ENCODE assay signal across 8 cellular contexts in the genomic region with DNA sequence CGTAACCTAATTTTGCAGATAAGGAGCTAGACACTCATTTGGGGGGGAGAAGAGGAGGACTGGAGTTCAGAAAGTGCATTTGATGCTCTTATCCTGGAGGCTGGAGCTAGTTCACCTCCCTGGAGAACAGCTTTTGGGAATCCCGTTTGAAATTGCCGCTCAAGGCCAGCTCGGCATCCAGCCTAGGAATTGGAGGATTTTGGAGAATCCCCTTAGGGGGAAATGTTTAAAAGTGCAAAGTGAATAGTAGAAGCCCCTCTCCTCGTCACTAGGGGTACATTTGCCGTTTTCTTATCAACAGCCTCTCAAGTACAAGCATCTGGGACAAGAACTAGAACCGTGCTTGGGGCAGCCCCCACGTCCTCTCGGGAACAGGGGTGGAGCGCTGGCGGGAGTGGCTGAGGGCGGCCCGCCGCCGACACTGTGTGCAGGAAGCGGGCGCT. TPM values are rescaled to one million over a fixed set of nuclear protein-coding genes. Genes with fewer than 3 reads are reported as not detected.
DNase-seq lines count a peak whose midpoint lies in the region; ATAC-seq and TF ChIP-seq lines count a peak whose summit lies in the region.

No MANE protein-coding gene starts in this region.

- no peak for DNase-seq in GM12864 (ENCODE audit: low read depth)
- peak; percentile 50 for DNase-seq in NCI-H1694 (lab: John Stamatoyannopoulos, UW)
- peak; percentile 65 for DNase-seq in activated naive CD4-positive, alpha-beta T cell treated with anti-CD3 and anti-CD28 coated beads for 36 hours
- peak; percentile 86 to 88 for DNase-seq in heart right ventricle
- DNase-seq in sigmoid colon = no peak
- DNase-seq in NCI-H1105 treated with DMSO at 0.1 percent for 48 hours (lab: John Stamatoyannopoulos, UW) = no peak
- DNase-seq in ecto neural progenitor cell (ENCODE audit: low spot score) = no peak

- CTCF ChIA-PET in activated naive CD4-positive, alpha-beta T cell treated with anti-CD3 and anti-CD28 coated beads for 36 hours (lab: Charles Lee) = interaction anchor here (0.8 kb wide), 1 partner anchor 207 kb away, joined by 3 read pairs; no protein-coding TSS in a partner anchor

- H3K4me1 ChIP-seq in heart right ventricle (peaks cover 5 to 43% (median 39%) of the 10 kb centered on the region in 9 donors), sigmoid colon (peaks cover 0 to 44% (median 40%) of the 10 kb centered on the region in 4 donors)

- H3K9me3 ChIP-seq in heart right ventricle (no peaks in the 10 kb centered on the region), sigmoid colon (no peaks in the 10 kb centered on the region)

- H3K4me3 Mint-ChIP-seq in activated naive CD4-positive, alpha-beta T cell treated with anti-CD3 and anti-CD28 coated beads for 36 hours = peak overlapping the region; percentile 88

- no peak for TF ChIP-seq POLR2A in sigmoid colon (IDR thresholded peaks at IDR 0.05)

- intact Hi-C loops in activated naive CD4-positive, alpha-beta T cell treated with anti-CD3 and anti-CD28 coated beads for 36 hours (cut with micrococcal nuclease) = loop anchor here (5.0 kb wide), 2 partner anchors 645 to 665 kb away; partner anchors contain the start of gene GALNT10
- intact Hi-C loops in heart right ventricle (cut with DNase I) = loop anchor here in 6 of 10 donors (5.0 to 10.0 kb wide), 3 partner anchors 80 to 382 kb away; partner anchors contain the start of genes LARP1 (in 5 of the 6), GEMIN5 (in 1 of the 6) and HAND1 (in 1 of the 6)
- intact Hi-C loops in sigmoid colon (cut with DNase I) = loop anchor here (5.0 to 10.0 kb wide), 2 partner anchors 380 to 412 kb away; partner anchors contain the start of genes HAND1 and SAP30L

- peak overlapping the region; percentile 94 for H3K27ac Mint-ChIP-seq in activated naive CD4-positive, alpha-beta T cell treated with anti-CD3 and anti-CD28 coated beads for 36 hours

- no peaks in the 10 kb centered on the region for H3K9me3 Mint-ChIP-seq in activated naive CD4-positive, alpha-beta T cell treated with anti-CD3 and anti-CD28 coated beads for 36 hours

- no peak for TF ChIP-seq CTCF in GM12864 (IDR thresholded peaks at IDR 0.05; ENCODE audit: low read depth, low read length, missing control alignments)
- no peak for TF ChIP-seq CTCF in heart right ventricle (IDR thresholded peaks at IDR 0.05)
- no peak for TF ChIP-seq CTCF in sigmoid colon (IDR thresholded peaks at IDR 0.05)

- 1 to 2% methylated on average over 17 of the region's 17 CpGs for WGBS in heart right ventricle, 2 donors
- 2 to 5% methylated on average over 17 of the region's 17 CpGs for WGBS in sigmoid colon, 2 donors

- peak overlapping the region; percentile 95 to 100 (median 98) for H3K27ac ChIP-seq in heart right ventricle
- H3K27ac ChIP-seq in sigmoid colon = peak overlapping the region; percentile 96 to 99 (median 98)

- H3K4me3 ChIP-seq in GM12864 (ENCODE audit: low read depth, low read length) (peak overlapping the region; percentile 89), heart right ventricle (peak overlapping the region; percentile 47 to 87 (median 80)), sigmoid colon (peak overlapping the region; percentile 78 to 91 (median 86))

- H3K36me3 ChIP-seq in heart right ventricle = no peaks in the 10 kb centered on the region
- H3K36me3 ChIP-seq in sigmoid colon = no peaks in the 10 kb centered on the region

- peak; percentile 28 for ATAC-seq in GM21786 (IDR thresholded peaks at IDR 0.05; ENCODE audit: unreplicated experiment)
- peak; percentile 72 to 86 (median 85) for ATAC-seq in heart right ventricle

- no peaks in the 10 kb centered on the region for H3K27me3 Mint-ChIP-seq in activated naive CD4-positive, alpha-beta T cell treated with anti-CD3 and anti-CD28 coated beads for 36 hours (ENCODE audit: low read depth)

- H3K36me3 Mint-ChIP-seq in activated naive CD4-positive, alpha-beta T cell treated with anti-CD3 and anti-CD28 coated beads for 36 hours (ENCODE audit: low read depth) = peaks cover 14% of the 10 kb centered on the region

- H3K27me3 ChIP-seq in heart right ventricle = no peaks in the 10 kb centered on the region
- no peaks in the 10 kb centered on the region for H3K27me3 ChIP-seq in sigmoid colon

- no peak for TF ChIP-seq EP300 in sigmoid colon (IDR thresholded peaks at IDR 0.05)

- peaks cover 29% of the 10 kb centered on the region for H3K4me1 Mint-ChIP-seq in activated naive CD4-positive, alpha-beta T cell treated with anti-CD3 and anti-CD28 coated beads for 36 hours (ENCODE audit: low read depth)

RNA-seq across cellular contexts. Expression of gene CNOT8, which starts 1.3 kb away (rescaled TPM):
- 10 to 100 TPM; 63.5 to 65.3 TPM for total RNA-seq in activated naive CD4-positive, alpha-beta T cell treated with anti-CD3 and anti-CD28 coated beads for 36 hours
- total RNA-seq in heart right ventricle (10 to 100 TPM; 20.9 to 29.8 (median 21.9) TPM), sigmoid colon (10 to 100 TPM; 51.8 to 80.6 (median 70.1) TPM)
- polyA plus RNA-seq in heart right ventricle (10 to 100 TPM; 22.2 to 24.4 TPM), sigmoid colon (10 to 100 TPM; 51.6 to 53.5 (median 52.8) TPM)

RNA-seq across cellular contexts. Expression of gene FAXDC2, which starts 6.7 kb away (rescaled TPM):
- not detected for total RNA-seq in activated naive CD4-positive, alpha-beta T cell treated with anti-CD3 and anti-CD28 coated beads for 36 hours
- total RNA-seq in heart right ventricle = 10 to 100 TPM; 13.9 to 31.5 (median 21.5) TPM
- 10 to 100 TPM in 1 of 2 donors, 1 to 10 TPM in 1; 4.8 to 17.6 TPM for polyA plus RNA-seq in heart right ventricle
- 100 to 1,000 TPM in 1 of 4 donors, 10 to 100 TPM in 3; 67.3 to 118 (median 90.6) TPM for total RNA-seq in sigmoid colon
- 10 to 100 TPM; 13.3 to 30.0 (median 19.4) TPM for polyA plus RNA-seq in sigmoid colon

Comparison
In these comparisons a context has a peak if more than half of its experiments do, and no peak if none do; other contexts are left out.
1. DNase-seq: peak in NCI-H1694 (single experiment), activated naive CD4-positive, alpha-beta T cell treated with anti-CD3 and anti-CD28 coated beads for 36 hours (single experiment) and heart right ventricle (2 of 2); none in GM12864 (single experiment), sigmoid colon (single experiment), NCI-H1105 treated with DMSO at 0.1 percent for 48 hours (single experiment) and ecto neural progenitor cell (single experiment).
2. RNA of gene FAXDC2, which starts 6.7 kb away (total RNA-seq): 67.3 to 118 TPM in sigmoid colon and 13.9 to 31.5 TPM in heart right ventricle; not detected in activated naive CD4-positive, alpha-beta T cell treated with anti-CD3 and anti-CD28 coated beads for 36 hours; every median in the first group is over 10 times any median in the second.
3. Peak in every context shown above with its lines, with median percentiles within 50 percentile points of each other: H3K4me3 ChIP-seq.